ENCODE assay signal across 9 cellular contexts in genomic region chr4:80196259-80197131, GRCh38. TPM values are rescaled to one million over a fixed set of nuclear protein-coding genes. Genes with fewer than 3 reads are reported as not detected.
DNase-seq lines count a peak whose midpoint lies in the region; ATAC-seq and TF ChIP-seq lines count a peak whose summit lies in the region.
"Had no signal": no experiment of that assay in that cellular context is flagged by ENCODE, and none has a peak within 500 bp of the region (broad histone marks: within the 10 kb centered on the region; RNA-seq: fewer than 3 reads in every experiment).

No MANE protein-coding gene starts in this region.

- H3K4me3 ChIP-seq in HFF-Myc (replicated peaks; ENCODE audit: low read depth, low read length): peak overlapping the region; percentile 31
- H3K4me3 ChIP-seq: lung had no signal

- peaks cover 37% of the 10 kb centered on the region for H3K4me1 Mint-ChIP-seq in brain
- H3K4me1 Mint-ChIP-seq in naive thymus-derived CD8-positive, alpha-beta T cell: peaks cover 12 to 38% (median 32%) of the 10 kb centered on the region in 4 donors

- ATAC-seq in naive thymus-derived CD8-positive, alpha-beta T cell: peak in 1 of 2 donors; percentile 12
- no peak for ATAC-seq in HG03457 (IDR thresholded peaks at IDR 0.05; ENCODE audit: unreplicated experiment)

- peaks cover 3% of the 10 kb centered on the region for H3K36me3 Mint-ChIP-seq in brain
- peaks cover 0 to 11% (median 6%) of the 10 kb centered on the region in 3 donors for H3K36me3 Mint-ChIP-seq in naive thymus-derived CD8-positive, alpha-beta T cell

- H3K4me3 Mint-ChIP-seq in brain: peak overlapping the region; percentile 85 to 97 (median 96)
- peak overlapping the region; percentile 63 to 82 (median 73) for H3K4me3 Mint-ChIP-seq in naive thymus-derived CD8-positive, alpha-beta T cell

- TF ChIP-seq CTCF in HFF-Myc (IDR thresholded peaks at IDR 0.05; ENCODE audit: low read depth, low read length, missing control alignments) (no peak), brain (conservative IDR thresholded peaks at IDR 0.05) (no peak)

- peaks cover 0 to 11% (median 5%) of the 10 kb centered on the region in 5 experiments for H3K9me3 Mint-ChIP-seq in brain
- no peaks in the 10 kb centered on the region for H3K9me3 Mint-ChIP-seq in naive thymus-derived CD8-positive, alpha-beta T cell

- POLR2A ChIA-PET in naive thymus-derived CD8-positive, alpha-beta T cell (lab: Charles Lee): interaction anchor here (0.7 to 1.5 kb wide), 2 partner anchors 13 to 24 kb away, joined by 3 to 4 read pairs; no protein-coding TSS in a partner anchor

- H3K27ac Mint-ChIP-seq in brain: peak overlapping the region; percentile 25 to 94 (median 86)
- peak overlapping the region in 2 of 10 donors; percentile 35 to 65 for H3K27ac Mint-ChIP-seq in naive thymus-derived CD8-positive, alpha-beta T cell

- H3K27me3 Mint-ChIP-seq in brain: peaks cover 100% of the 10 kb centered on the region
- peaks cover 32 to 70% (median 53%) of the 10 kb centered on the region in 5 donors for H3K27me3 Mint-ChIP-seq in naive thymus-derived CD8-positive, alpha-beta T cell

- DNase-seq in C1 segment of cervical spinal cord (lab: John Stamatoyannopoulos, UW) (peak in 10 of 14 donors; percentile 11 to 79 (median 62)), HFF-Myc (ENCODE audit: extremely low read depth, low read depth) (no peak), germinal center (ENCODE audit: low spot score) (no peak), NCI-H526 (lab: John Stamatoyannopoulos, UW) (no peak)
- no peak for DNase-seq in naive thymus-derived CD8-positive, alpha-beta T cell
- DNase-seq in central memory CD4-positive, alpha-beta T cell: no peak

RNA-seq across cellular contexts. Expression of gene PRDM8, which starts 0.8 kb away (rescaled TPM):
- 6.4 TPM for polyA plus RNA-seq in brain (ENCODE audit: insufficient read depth, low read depth, low replicate concordance)
- total RNA-seq in naive thymus-derived CD8-positive, alpha-beta T cell: 10 to 100 TPM; 11.1 to 11.5 TPM
- 1 to 10 TPM in 1 of 3 donors, under 1 TPM in 2; 0.55 to 1.8 (median 0.76) TPM for polyA plus RNA-seq in naive thymus-derived CD8-positive, alpha-beta T cell

Comparison
In these comparisons a context has a peak if more than half of its experiments do, and no peak if none do; other contexts are left out.
1. DNase-seq: peak in C1 segment of cervical spinal cord (10 of 14); none in HFF-Myc (single experiment), naive thymus-derived CD8-positive, alpha-beta T cell (0 of 10), germinal center (single experiment), NCI-H526 (0 of 2) and central memory CD4-positive, alpha-beta T cell (single experiment).